In the genomic region with DNA sequence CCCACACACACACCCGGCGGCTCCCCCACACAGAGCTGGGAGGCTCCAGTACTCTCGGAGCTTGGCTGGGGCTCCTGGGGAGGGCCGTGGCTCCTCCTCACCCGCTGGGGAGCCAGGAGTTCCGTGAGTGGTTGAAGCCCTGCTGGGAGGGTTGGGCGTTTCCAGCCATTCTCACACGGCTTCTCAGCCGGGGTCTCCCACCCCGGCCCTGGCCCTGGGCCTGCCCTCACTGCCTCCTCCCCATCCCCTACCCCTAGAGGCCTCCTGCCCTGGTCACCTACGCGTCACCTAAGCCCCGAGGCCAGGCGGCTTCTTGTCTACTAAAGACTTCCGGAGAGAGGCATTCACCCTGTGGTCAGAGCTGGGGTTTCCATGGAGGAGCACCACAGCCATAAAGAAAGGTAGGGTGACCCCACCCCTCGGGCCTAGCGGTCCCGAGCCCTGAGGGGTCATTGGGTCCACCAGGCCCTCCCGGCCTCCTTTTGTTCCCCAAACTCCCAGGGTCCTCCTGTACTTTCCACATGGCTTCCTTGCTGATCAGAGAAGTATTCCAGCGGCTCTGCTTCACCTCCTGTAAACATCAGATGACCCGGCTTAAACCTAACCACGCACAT, we compare ENCODE assay signal across 1 cellular context.
TF ChIP-seq lines count a peak whose summit lies in the region.

No MANE protein-coding gene starts in this region.

TF ChIP-seq in HepG2, 621 proteins besides CTCF, POLR2A, EP300 and RAD21 (continued from another document and continues in another):
- TF ChIP-seq ZNF230 (CRISPR knock-in tag; IDR thresholded peaks at IDR 0.05): peak; percentile 43; the same call in 1 of the 2 replicates
- TF ChIP-seq, protein P1, sequence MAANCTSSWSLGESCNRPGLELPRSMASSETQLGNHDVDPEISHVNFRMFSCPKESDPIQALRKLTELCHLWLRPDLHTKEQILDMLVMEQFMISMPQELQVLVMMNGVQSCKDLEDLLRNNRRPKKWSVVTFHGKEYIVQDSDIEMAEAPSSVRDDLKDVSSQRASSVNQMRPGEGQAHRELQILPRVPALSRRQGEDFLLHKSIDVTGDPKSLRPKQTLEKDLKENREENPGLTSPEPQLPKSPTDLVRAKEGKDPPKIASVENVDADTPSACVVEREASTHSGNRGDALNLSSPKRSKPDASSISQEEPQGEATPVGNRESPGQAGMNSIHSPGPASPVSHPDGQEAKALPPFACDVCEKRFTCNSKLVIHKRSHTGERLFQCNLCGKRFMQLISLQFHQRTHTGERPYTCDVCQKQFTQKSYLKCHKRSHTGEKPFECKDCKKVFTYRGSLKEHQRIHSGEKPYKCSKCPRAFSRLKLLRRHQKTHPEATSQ (CRISPR knock-in tag; IDR thresholded peaks at IDR 0.05; ENCODE audit: borderline replicate concordance): no peak
- TF ChIP-seq, protein P2, sequence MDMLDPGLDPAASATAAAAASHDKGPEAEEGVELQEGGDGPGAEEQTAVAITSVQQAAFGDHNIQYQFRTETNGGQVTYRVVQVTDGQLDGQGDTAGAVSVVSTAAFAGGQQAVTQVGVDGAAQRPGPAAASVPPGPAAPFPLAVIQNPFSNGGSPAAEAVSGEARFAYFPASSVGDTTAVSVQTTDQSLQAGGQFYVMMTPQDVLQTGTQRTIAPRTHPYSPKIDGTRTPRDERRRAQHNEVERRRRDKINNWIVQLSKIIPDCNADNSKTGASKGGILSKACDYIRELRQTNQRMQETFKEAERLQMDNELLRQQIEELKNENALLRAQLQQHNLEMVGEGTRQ (IDR thresholded peaks at IDR 0.05; ENCODE audit: low read depth, low read length): no peak
- TF ChIP-seq, protein P2 (CRISPR knock-in tag; IDR thresholded peaks at IDR 0.05; ENCODE audit: borderline replicate concordance): no peak
- TF ChIP-seq, protein P3, sequence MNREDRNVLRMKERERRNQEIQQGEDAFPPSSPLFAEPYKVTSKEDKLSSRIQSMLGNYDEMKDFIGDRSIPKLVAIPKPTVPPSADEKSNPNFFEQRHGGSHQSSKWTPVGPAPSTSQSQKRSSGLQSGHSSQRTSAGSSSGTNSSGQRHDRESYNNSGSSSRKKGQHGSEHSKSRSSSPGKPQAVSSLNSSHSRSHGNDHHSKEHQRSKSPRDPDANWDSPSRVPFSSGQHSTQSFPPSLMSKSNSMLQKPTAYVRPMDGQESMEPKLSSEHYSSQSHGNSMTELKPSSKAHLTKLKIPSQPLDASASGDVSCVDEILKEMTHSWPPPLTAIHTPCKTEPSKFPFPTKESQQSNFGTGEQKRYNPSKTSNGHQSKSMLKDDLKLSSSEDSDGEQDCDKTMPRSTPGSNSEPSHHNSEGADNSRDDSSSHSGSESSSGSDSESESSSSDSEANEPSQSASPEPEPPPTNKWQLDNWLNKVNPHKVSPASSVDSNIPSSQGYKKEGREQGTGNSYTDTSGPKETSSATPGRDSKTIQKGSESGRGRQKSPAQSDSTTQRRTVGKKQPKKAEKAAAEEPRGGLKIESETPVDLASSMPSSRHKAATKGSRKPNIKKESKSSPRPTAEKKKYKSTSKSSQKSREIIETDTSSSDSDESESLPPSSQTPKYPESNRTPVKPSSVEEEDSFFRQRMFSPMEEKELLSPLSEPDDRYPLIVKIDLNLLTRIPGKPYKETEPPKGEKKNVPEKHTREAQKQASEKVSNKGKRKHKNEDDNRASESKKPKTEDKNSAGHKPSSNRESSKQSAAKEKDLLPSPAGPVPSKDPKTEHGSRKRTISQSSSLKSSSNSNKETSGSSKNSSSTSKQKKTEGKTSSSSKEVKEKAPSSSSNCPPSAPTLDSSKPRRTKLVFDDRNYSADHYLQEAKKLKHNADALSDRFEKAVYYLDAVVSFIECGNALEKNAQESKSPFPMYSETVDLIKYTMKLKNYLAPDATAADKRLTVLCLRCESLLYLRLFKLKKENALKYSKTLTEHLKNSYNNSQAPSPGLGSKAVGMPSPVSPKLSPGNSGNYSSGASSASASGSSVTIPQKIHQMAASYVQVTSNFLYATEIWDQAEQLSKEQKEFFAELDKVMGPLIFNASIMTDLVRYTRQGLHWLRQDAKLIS (CRISPR knock-in tag; IDR thresholded peaks at IDR 0.05): no peak
- TF ChIP-seq ZNF816 (CRISPR knock-in tag; IDR thresholded peaks at IDR 0.05; ENCODE audit: borderline replicate concordance): no peak; the same call in 1 of the 2 replicates
- TF ChIP-seq, protein P4, sequence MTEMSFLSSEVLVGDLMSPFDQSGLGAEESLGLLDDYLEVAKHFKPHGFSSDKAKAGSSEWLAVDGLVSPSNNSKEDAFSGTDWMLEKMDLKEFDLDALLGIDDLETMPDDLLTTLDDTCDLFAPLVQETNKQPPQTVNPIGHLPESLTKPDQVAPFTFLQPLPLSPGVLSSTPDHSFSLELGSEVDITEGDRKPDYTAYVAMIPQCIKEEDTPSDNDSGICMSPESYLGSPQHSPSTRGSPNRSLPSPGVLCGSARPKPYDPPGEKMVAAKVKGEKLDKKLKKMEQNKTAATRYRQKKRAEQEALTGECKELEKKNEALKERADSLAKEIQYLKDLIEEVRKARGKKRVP (CRISPR knock-in tag; IDR thresholded peaks at IDR 0.05): no peak
- 0 out of 2 replicates have a peak, but pooled peaks have one; percentile 21 for TF ChIP-seq ZSCAN29 (CRISPR knock-in tag; conservative IDR thresholded peaks at IDR 0.05)
- TF ChIP-seq NBN (conservative IDR thresholded peaks at IDR 0.05): no peak
- peak; percentile 57; the same call in 1 of the 2 replicates for TF ChIP-seq HDAC1 (CRISPR knock-in tag; IDR thresholded peaks at IDR 0.05)
- no peak for TF ChIP-seq ARNT (IDR thresholded peaks at IDR 0.05)
- TF ChIP-seq ZNF232 (CRISPR knock-in tag; IDR thresholded peaks at IDR 0.05; ENCODE audit: borderline replicate concordance): no peak
- TF ChIP-seq ATF1 (CRISPR knock-in tag; IDR thresholded peaks at IDR 0.05): no peak
- no peak for TF ChIP-seq NCOA5 (CRISPR knock-in tag; IDR thresholded peaks at IDR 0.05)
- no peak for TF ChIP-seq ARHGAP35 (CRISPR knock-in tag; IDR thresholded peaks at IDR 0.05; ENCODE audit: borderline replicate concordance)
- TF ChIP-seq ZNF234 (CRISPR knock-in tag; conservative IDR thresholded peaks at IDR 0.05): no peak
- no peak for TF ChIP-seq ZNF775 (CRISPR knock-in tag; IDR thresholded peaks at IDR 0.05; ENCODE audit: borderline replicate concordance)
- TF ChIP-seq KMT2A (CRISPR knock-in tag; IDR thresholded peaks at IDR 0.05): no peak
- no peak for TF ChIP-seq ZNF672 (CRISPR knock-in tag; IDR thresholded peaks at IDR 0.05)
- 0 out of 2 replicates have a peak, but pooled peaks have one; percentile 47 for TF ChIP-seq ZNF619 (CRISPR knock-in tag; IDR thresholded peaks at IDR 0.05)
- TF ChIP-seq ZBTB38 (CRISPR knock-in tag; IDR thresholded peaks at IDR 0.05): peak; percentile 83; the same call in 1 of the 2 replicates
- TF ChIP-seq, protein P5, sequence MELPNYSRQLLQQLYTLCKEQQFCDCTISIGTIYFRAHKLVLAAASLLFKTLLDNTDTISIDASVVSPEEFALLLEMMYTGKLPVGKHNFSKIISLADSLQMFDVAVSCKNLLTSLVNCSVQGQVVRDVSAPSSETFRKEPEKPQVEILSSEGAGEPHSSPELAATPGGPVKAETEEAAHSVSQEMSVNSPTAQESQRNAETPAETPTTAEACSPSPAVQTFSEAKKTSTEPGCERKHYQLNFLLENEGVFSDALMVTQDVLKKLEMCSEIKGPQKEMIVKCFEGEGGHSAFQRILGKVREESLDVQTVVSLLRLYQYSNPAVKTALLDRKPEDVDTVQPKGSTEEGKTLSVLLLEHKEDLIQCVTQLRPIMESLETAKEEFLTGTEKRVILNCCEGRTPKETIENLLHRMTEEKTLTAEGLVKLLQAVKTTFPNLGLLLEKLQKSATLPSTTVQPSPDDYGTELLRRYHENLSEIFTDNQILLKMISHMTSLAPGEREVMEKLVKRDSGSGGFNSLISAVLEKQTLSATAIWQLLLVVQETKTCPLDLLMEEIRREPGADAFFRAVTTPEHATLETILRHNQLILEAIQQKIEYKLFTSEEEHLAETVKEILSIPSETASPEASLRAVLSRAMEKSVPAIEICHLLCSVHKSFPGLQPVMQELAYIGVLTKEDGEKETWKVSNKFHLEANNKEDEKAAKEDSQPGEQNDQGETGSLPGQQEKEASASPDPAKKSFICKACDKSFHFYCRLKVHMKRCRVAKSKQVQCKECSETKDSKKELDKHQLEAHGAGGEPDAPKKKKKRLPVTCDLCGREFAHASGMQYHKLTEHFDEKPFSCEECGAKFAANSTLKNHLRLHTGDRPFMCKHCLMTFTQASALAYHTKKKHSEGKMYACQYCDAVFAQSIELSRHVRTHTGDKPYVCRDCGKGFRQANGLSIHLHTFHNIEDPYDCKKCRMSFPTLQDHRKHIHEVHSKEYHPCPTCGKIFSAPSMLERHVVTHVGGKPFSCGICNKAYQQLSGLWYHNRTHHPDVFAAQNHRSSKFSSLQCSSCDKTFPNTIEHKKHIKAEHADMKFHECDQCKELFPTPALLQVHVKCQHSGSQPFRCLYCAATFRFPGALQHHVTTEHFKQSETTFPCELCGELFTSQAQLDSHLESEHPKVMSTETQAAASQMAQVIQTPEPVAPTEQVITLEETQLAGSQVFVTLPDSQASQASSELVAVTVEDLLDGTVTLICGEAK (IDR thresholded peaks at IDR 0.05): no peak
- TF ChIP-seq, protein P5 (CRISPR knock-in tag; IDR thresholded peaks at IDR 0.05): peak; percentile 53; the same call in 1 of the 2 replicates
- TF ChIP-seq MAFK (conservative IDR thresholded peaks at IDR 0.05 in 1 of 2, IDR thresholded peaks at IDR 0.05 in 1 of 2; ENCODE audit: low read length in 2 of 2): no peak
- no peak for TF ChIP-seq HDAC6 (IDR thresholded peaks at IDR 0.05; ENCODE audit: low read depth, low read length)
- TF ChIP-seq KAT7 (CRISPR knock-in tag; IDR thresholded peaks at IDR 0.05; ENCODE audit: borderline replicate concordance): peak; percentile 42; the same call in 1 of the 2 replicates
- TF ChIP-seq ZBTB42 (CRISPR knock-in tag; IDR thresholded peaks at IDR 0.05): no peak
- no peak for TF ChIP-seq DR1 (CRISPR knock-in tag; IDR thresholded peaks at IDR 0.05)
- TF ChIP-seq ZNF777 (CRISPR knock-in tag; IDR thresholded peaks at IDR 0.05): no peak
- peak; percentile 51; the same call in 1 of the 2 replicates for TF ChIP-seq ZNF430 (CRISPR knock-in tag; IDR thresholded peaks at IDR 0.05)
- TF ChIP-seq, protein P6, sequence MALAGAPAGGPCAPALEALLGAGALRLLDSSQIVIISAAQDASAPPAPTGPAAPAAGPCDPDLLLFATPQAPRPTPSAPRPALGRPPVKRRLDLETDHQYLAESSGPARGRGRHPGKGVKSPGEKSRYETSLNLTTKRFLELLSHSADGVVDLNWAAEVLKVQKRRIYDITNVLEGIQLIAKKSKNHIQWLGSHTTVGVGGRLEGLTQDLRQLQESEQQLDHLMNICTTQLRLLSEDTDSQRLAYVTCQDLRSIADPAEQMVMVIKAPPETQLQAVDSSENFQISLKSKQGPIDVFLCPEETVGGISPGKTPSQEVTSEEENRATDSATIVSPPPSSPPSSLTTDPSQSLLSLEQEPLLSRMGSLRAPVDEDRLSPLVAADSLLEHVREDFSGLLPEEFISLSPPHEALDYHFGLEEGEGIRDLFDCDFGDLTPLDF (CRISPR knock-in tag; IDR thresholded peaks at IDR 0.05): no peak
- TF ChIP-seq ZNF496 (CRISPR knock-in tag; IDR thresholded peaks at IDR 0.05; ENCODE audit: insufficient replicate concordance): no peak
- TF ChIP-seq, protein P7, sequence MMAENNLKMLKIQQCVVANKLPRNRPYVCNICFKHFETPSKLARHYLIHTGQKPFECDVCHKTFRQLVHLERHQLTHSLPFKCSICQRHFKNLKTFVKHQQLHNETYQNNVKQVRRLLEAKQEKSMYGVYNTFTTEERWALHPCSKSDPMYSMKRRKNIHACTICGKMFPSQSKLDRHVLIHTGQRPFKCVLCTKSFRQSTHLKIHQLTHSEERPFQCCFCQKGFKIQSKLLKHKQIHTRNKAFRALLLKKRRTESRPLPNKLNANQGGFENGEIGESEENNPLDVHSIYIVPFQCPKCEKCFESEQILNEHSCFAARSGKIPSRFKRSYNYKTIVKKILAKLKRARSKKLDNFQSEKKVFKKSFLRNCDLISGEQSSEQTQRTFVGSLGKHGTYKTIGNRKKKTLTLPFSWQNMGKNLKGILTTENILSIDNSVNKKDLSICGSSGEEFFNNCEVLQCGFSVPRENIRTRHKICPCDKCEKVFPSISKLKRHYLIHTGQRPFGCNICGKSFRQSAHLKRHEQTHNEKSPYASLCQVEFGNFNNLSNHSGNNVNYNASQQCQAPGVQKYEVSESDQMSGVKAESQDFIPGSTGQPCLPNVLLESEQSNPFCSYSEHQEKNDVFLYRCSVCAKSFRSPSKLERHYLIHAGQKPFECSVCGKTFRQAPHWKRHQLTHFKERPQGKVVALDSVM (CRISPR knock-in tag; IDR thresholded peaks at IDR 0.05): 0 out of 2 replicates have a peak, but pooled peaks have one; percentile 13
- peak; percentile 83 for TF ChIP-seq ZFY (CRISPR knock-in tag; IDR thresholded peaks at IDR 0.05)
- TF ChIP-seq ZFAT (CRISPR knock-in tag; conservative IDR thresholded peaks at IDR 0.05): no peak
- TF ChIP-seq POLR2AphosphoS5 (IDR thresholded peaks at IDR 0.05; ENCODE audit: low read depth, low read length): no peak
- TF ChIP-seq CEBPG (CRISPR knock-in tag; IDR thresholded peaks at IDR 0.05): no peak; the same call in 1 of the 2 replicates
- no peak for TF ChIP-seq HOXA5 (CRISPR knock-in tag; IDR thresholded peaks at IDR 0.05)
